13 cellular contexts compared by ENCODE assay signal in the genomic region with DNA sequence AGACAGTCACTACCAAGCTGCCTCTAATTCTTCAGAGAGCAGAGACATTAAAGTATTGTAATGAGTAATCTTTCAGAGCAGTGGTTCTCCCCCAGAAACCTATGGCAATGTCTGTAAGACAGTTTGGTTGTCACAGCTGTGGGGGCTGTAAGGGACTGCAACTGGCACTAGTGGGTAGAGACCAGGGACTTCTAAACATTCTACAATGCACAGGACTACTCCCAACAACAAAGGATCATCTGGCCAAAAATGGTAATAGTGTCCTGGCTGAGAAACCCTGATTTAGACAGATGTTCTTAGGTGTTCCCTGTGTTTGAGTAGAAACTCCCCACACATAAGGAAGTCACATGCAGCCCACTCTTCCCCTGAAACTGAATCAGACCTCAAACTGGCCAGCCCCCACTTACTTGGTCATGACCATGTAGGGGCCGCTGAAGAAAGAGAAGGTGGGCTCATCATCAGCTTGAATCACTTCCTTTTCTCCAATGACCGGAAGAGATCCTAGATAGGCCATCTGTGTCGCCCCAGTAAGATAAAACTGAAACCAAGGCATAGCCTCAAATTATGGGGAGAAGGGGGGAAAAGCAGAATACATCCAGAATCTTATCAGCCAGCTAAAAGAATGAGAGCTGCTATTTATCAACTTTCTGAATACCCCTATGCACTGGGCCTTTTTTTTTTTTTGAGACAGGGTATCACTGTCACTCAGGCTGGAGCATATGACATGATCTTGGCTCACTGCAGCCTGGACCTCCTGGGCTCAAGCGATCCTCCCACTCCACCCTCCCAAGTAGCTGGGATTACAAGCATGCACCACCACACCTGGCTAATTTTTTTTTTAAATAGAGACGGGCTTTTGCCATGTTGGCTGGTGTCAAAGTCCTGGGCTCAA.
DNase-seq lines count a peak whose midpoint lies in the region; ATAC-seq, FAIRE-seq and TF ChIP-seq lines count a peak whose summit lies in the region.
"Had no signal": no experiment of that assay in that cellular context is flagged by ENCODE, and none has a peak within 500 bp of the region (broad histone marks: within the 10 kb centered on the region; RNA-seq: fewer than 3 reads in every experiment).

No MANE protein-coding gene starts in this region.

- no peaks in the 10 kb centered on the region for H3K9me3 ChIP-seq in heart left ventricle
- H3K9me3 ChIP-seq: uterus had no signal

- H3K27me3 Mint-ChIP-seq in activated naive CD8-positive, alpha-beta T cell treated with anti-CD3 and anti-CD28 coated beads, Interleukin-2, amount 50 U/mL, for 24 hours: no peaks in the 10 kb centered on the region

- no peaks in the 10 kb centered on the region for H3K9me3 Mint-ChIP-seq in activated naive CD8-positive, alpha-beta T cell treated with anti-CD3 and anti-CD28 coated beads, Interleukin-2, amount 50 U/mL, for 24 hours
- H3K9me3 Mint-ChIP-seq: nephron progenitor cell had no signal

- H3K4me3 ChIP-seq in heart left ventricle: no peak overlapping the region
- H3K4me3 ChIP-seq: SK-N-MC, uterus had no signal

- no peaks in the 10 kb centered on the region for H3K36me3 ChIP-seq in heart left ventricle
- H3K36me3 ChIP-seq: uterus had no signal

- H3K27ac ChIP-seq in heart left ventricle: no peak overlapping the region
- H3K27ac ChIP-seq: SK-N-MC, uterus had no signal

- peak; percentile 67 for ATAC-seq in HG03103 (IDR thresholded peaks at IDR 0.05; ENCODE audit: low read depth, unreplicated experiment)
- peak; percentile 70 for ATAC-seq in activated naive CD8-positive, alpha-beta T cell treated with anti-CD3 and anti-CD28 coated beads, Interleukin-2, amount 50 U/mL, for 24 hours
- ATAC-seq in heart left ventricle: no peak

- TF ChIP-seq CTCF in GM20000 (IDR thresholded peaks at IDR 0.05; ENCODE audit: extremely low read depth, missing control alignments) (no peak), heart left ventricle (IDR thresholded peaks at IDR 0.05) (no peak)

- no peak for DNase-seq in GM18507 (ENCODE audit: extremely low spot score, insufficient read length, low read depth)
- peak; percentile 68 for DNase-seq in GM20000 (ENCODE audit: low spot score)
- no peak for DNase-seq in activated naive CD8-positive, alpha-beta T cell treated with anti-CD3 and anti-CD28 coated beads, Interleukin-2, amount 50 U/mL, for 24 hours
- no peak for DNase-seq in SW 1271 (lab: John Stamatoyannopoulos, UW)
- no peak for DNase-seq in HT-29 (ENCODE audit: low spot score)
- DNase-seq in central memory CD4-positive, alpha-beta T cell: no peak
- DNase-seq in heart left ventricle: no peak
- DNase-seq: DND-41; nephron progenitor cell; stimulated activated CD4-positive, alpha-beta T cell treated with anti-CD3 and anti-CD28 coated beads, Interleukin-1b, Interleukin-23, amount 100 ng/mL, for 48 hours; uterus had no signal

- H3K4me1 Mint-ChIP-seq in activated naive CD8-positive, alpha-beta T cell treated with anti-CD3 and anti-CD28 coated beads, Interleukin-2, amount 50 U/mL, for 24 hours: peaks cover 11% of the 10 kb centered on the region

- H3K27ac Mint-ChIP-seq in activated naive CD8-positive, alpha-beta T cell treated with anti-CD3 and anti-CD28 coated beads, Interleukin-2, amount 50 U/mL, for 24 hours: no peak overlapping the region
- H3K27ac Mint-ChIP-seq: nephron progenitor cell had no signal

- FAIRE-seq in GM18507 (lab: Jason Lieb, UNC): peak; percentile 87

- H3K4me3 Mint-ChIP-seq in activated naive CD8-positive, alpha-beta T cell treated with anti-CD3 and anti-CD28 coated beads, Interleukin-2, amount 50 U/mL, for 24 hours: no peak overlapping the region
- H3K4me3 Mint-ChIP-seq: nephron progenitor cell had no signal

- no peaks in the 10 kb centered on the region for H3K27me3 ChIP-seq in heart left ventricle
- H3K27me3 ChIP-seq: uterus had no signal

- TF ChIP-seq POLR2A in heart left ventricle (IDR thresholded peaks at IDR 0.05): no peak

- no peaks in the 10 kb centered on the region for H3K36me3 Mint-ChIP-seq in activated naive CD8-positive, alpha-beta T cell treated with anti-CD3 and anti-CD28 coated beads, Interleukin-2, amount 50 U/mL, for 24 hours (ENCODE audit: low read depth)

- WGBS in heart left ventricle, 4 donors: 63 to 77% (median 72%) methylated on average over 5 of the region's 5 CpGs

- no peaks in the 10 kb centered on the region for H3K4me1 ChIP-seq in heart left ventricle
- H3K4me1 ChIP-seq: uterus had no signal

- intact Hi-C loops in heart left ventricle (cut with DNase I): no loop called here

Comparison
In these comparisons a context has a peak if more than half of its experiments do, and no peak if none do; other contexts are left out.
1. ATAC-seq: peak in HG03103 (single experiment) and activated naive CD8-positive, alpha-beta T cell treated with anti-CD3 and anti-CD28 coated beads, Interleukin-2, amount 50 U/mL, for 24 hours (single experiment); none in heart left ventricle (0 of 4).